8 cellular contexts compared by ENCODE assay signal in genomic region chr14:91867316-91867988, GRCh38. TPM values are rescaled to one million over a fixed set of nuclear protein-coding genes. Genes with fewer than 3 reads are reported as not detected.
DNase-seq lines count a peak whose midpoint lies in the region; ATAC-seq and TF ChIP-seq lines count a peak whose summit lies in the region.

Gene TC2N (minus strand): TSS chr14:91867536. CDS start chr14:91813769, 53,767 bp downstream.

- H3K9me3 ChIP-seq in HEK293 (ENCODE audit: control insufficient read depth, insufficient read depth, low read depth, low read length) = no peaks in the 10 kb centered on the region
- peaks cover 7% of the 10 kb centered on the region for H3K9me3 ChIP-seq in endodermal cell (ENCODE audit: control insufficient read depth, low read length)

- peaks cover 11% of the 10 kb centered on the region for H3K4me1 ChIP-seq in HEK293 (ENCODE audit: control insufficient read depth, insufficient read depth, low read length)
- H3K4me1 ChIP-seq in endodermal cell (ENCODE audit: control insufficient read depth, insufficient read depth, low read length) = peaks cover 4% of the 10 kb centered on the region

- WGBS in endodermal cell (ENCODE audit: insufficient coverage in 1 of 2, insufficient read length in 1 of 2), 2 experiments = 84 to 86% methylated on average over 8 to 10 of the region's 10 CpGs

- no peak within 1 kb of the TSS for H3K4me3 Mint-ChIP-seq in endodermal cell
- peak within 1 kb of the TSS; percentile 84 for H3K4me3 Mint-ChIP-seq in stimulated activated naive CD8-positive, alpha-beta T cell treated with anti-CD3 and anti-CD28 coated beads, Interleukin-15, Interleukin-2, amounts not matched to agents 100 ng/mL and 50 ng/mL, for 24 hours

- TF ChIP-seq CTCF in HEK293 (tag by site-specific recombination; IDR thresholded peaks at IDR 0.05) = no peak
- no peak for TF ChIP-seq CTCF in endodermal cell (conservative IDR thresholded peaks at IDR 0.05)

- H3K27ac Mint-ChIP-seq in endodermal cell = no peak within 1 kb of the TSS
- peak within 1 kb of the TSS; percentile 83 for H3K27ac Mint-ChIP-seq in stimulated activated naive CD8-positive, alpha-beta T cell treated with anti-CD3 and anti-CD28 coated beads, Interleukin-15, Interleukin-2, amounts not matched to agents 100 ng/mL and 50 ng/mL, for 24 hours

- peak; percentile 17 for DNase-seq in activated CD4-positive, alpha-beta T cell treated with anti-CD3 and anti-CD28 coated beads for 1 hour
- DNase-seq in endodermal cell (no peak), NCI-H187 treated with DMSO at 0.1 percent for 48 hours (lab: John Stamatoyannopoulos, UW) (no peak)

- H3K9ac ChIP-seq in endodermal cell (ENCODE audit: extremely low read depth, low read length, poor library complexity, severe bottlenecking) = no peak within 1 kb of the TSS

- H3K27me3 Mint-ChIP-seq in endodermal cell (ENCODE audit: insufficient read depth) = peaks cover 18% of the 10 kb centered on the region
- H3K27me3 Mint-ChIP-seq in stimulated activated naive CD8-positive, alpha-beta T cell treated with anti-CD3 and anti-CD28 coated beads, Interleukin-15, Interleukin-2, amounts not matched to agents 100 ng/mL and 50 ng/mL, for 24 hours = no peaks in the 10 kb centered on the region

- H3K36me3 ChIP-seq in HEK293 (ENCODE audit: control insufficient read depth in 2 of 2, insufficient read depth in 1 of 2, low read length in 2 of 2) = no peaks in the 10 kb centered on the region
- H3K36me3 ChIP-seq in endodermal cell (ENCODE audit: control insufficient read depth, insufficient read depth, low read length) = no peaks in the 10 kb centered on the region

- no peak within 1 kb of the TSS for H3K4me3 ChIP-seq in HEK293 (ENCODE audit: low read depth, low read length)
- no peak within 1 kb of the TSS for H3K4me3 ChIP-seq in endodermal cell (ENCODE audit: low read length)

- H3K9me3 Mint-ChIP-seq in endodermal cell = peaks cover 15% of the 10 kb centered on the region
- H3K9me3 Mint-ChIP-seq in stimulated activated naive CD8-positive, alpha-beta T cell treated with anti-CD3 and anti-CD28 coated beads, Interleukin-15, Interleukin-2, amounts not matched to agents 100 ng/mL and 50 ng/mL, for 24 hours = no peaks in the 10 kb centered on the region

- no peak within 1 kb of the TSS for H3K27ac ChIP-seq in HEK293 (ENCODE audit: extremely low read depth, low read depth, low read length)
- no peak within 1 kb of the TSS for H3K27ac ChIP-seq in endodermal cell (ENCODE audit: low read depth, low read length)

- H3K4me1 Mint-ChIP-seq in endodermal cell = peaks cover 23% of the 10 kb centered on the region
- H3K4me1 Mint-ChIP-seq in stimulated activated naive CD8-positive, alpha-beta T cell treated with anti-CD3 and anti-CD28 coated beads, Interleukin-15, Interleukin-2, amounts not matched to agents 100 ng/mL and 50 ng/mL, for 24 hours (ENCODE audit: low read depth) = peaks cover 96% of the 10 kb centered on the region

- H3K36me3 Mint-ChIP-seq in endodermal cell (ENCODE audit: low read depth) = peaks cover 9% of the 10 kb centered on the region
- peaks cover 5% of the 10 kb centered on the region for H3K36me3 Mint-ChIP-seq in stimulated activated naive CD8-positive, alpha-beta T cell treated with anti-CD3 and anti-CD28 coated beads, Interleukin-15, Interleukin-2, amounts not matched to agents 100 ng/mL and 50 ng/mL, for 24 hours (ENCODE audit: low read depth)

- H3K27me3 ChIP-seq in endodermal cell (ENCODE audit: control insufficient read depth, insufficient read depth, low read length, poor library complexity, severe bottlenecking) = peaks cover 6% of the 10 kb centered on the region

- POLR2A ChIA-PET in HEK293 (lab: Yijun Ruan, JAX) = no interaction called here

- ATAC-seq in HG03469 (IDR thresholded peaks at IDR 0.05; ENCODE audit: unreplicated experiment) (no peak), HG02623 (IDR thresholded peaks at IDR 0.05; ENCODE audit: unreplicated experiment) (no peak), HG02678 (IDR thresholded peaks at IDR 0.05; ENCODE audit: unreplicated experiment) (no peak)

- CTCF ChIA-PET in HEK293 (lab: Yijun Ruan, JAX) = interaction anchor here (0.6 kb wide), 1 partner anchor 1290 kb away, joined by 3 read pairs; no protein-coding TSS in a partner anchor

TF ChIP-seq in HEK293, 187 proteins besides CTCF, POLR2A, EP300 and RAD21 (continues in another document):
- TF ChIP-seq ZNF274 (IDR thresholded peaks at IDR 0.05; ENCODE audit: low read length) (no peak), ZNF274 (tag by site-specific recombination; IDR thresholded peaks at IDR 0.05; ENCODE audit: borderline replicate concordance) (no peak), HOXC10 (CRISPR knock-in tag; IDR thresholded peaks at IDR 0.05) (no peak), KLF8 (tag by site-specific recombination; IDR thresholded peaks at IDR 0.05) (no peak), ZNF529 (tag by site-specific recombination; IDR thresholded peaks at IDR 0.05; ENCODE audit: insufficient replicate concordance) (no peak), ZNF76 (tag by site-specific recombination; IDR thresholded peaks at IDR 0.05; ENCODE audit: borderline replicate concordance, low read depth) (no peak), ZNF280D (tag by site-specific recombination; IDR thresholded peaks at IDR 0.05) (no peak), ZNF596 (tag by site-specific recombination; IDR thresholded peaks at IDR 0.05) (no peak), ZNF600 (tag by site-specific recombination; IDR thresholded peaks at IDR 0.05) (peak; percentile 14; the same call in 1 of the 2 replicates), ZSCAN18 (tag by site-specific recombination; IDR thresholded peaks at IDR 0.05) (no peak), INSM2 (tag by site-specific recombination; IDR thresholded peaks at IDR 0.05) (peak; percentile 57; the same call in 1 of the 2 replicates), ZEB2 (tag by site-specific recombination; IDR thresholded peaks at IDR 0.05) (no peak), ZNF341 (tag by site-specific recombination; IDR thresholded peaks at IDR 0.05; ENCODE audit: low read depth) (no peak), PATZ1 (tag by site-specific recombination; IDR thresholded peaks at IDR 0.05) (no peak)

RNA-seq across cellular contexts. Expression of gene TC2N, which starts in this region (rescaled TPM):
- total RNA-seq in endodermal cell = 10 to 100 TPM; 17.3 to 19.5 TPM
- 2.7 TPM for polyA plus RNA-seq in endodermal cell (2013, experiment 1 of 2)
- 3.1 TPM for polyA plus RNA-seq in endodermal cell (2013, experiment 2 of 2)
